In the genomic region with DNA sequence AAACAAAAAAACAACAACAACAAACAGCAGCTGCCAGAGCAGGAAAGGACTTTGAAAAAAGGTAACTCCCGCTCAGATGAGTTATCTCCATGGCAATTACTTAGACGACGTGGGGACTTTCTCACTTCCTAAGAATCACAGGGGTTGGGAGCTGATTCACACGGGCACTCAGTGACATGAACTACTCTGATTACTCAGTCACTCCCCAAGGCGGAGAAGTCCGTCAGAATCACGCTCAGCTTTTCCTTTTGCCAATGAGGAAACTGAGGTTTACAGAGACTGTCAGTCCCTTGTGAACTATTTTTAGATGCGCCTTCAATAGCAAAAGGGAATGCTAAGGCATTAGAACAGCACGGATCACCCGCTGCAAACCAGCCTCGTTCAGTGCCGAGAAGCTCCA, we compare ENCODE assay signal across 9 cellular contexts. TPM values are rescaled to one million over a fixed set of nuclear protein-coding genes. Genes with fewer than 3 reads are reported as not detected.
DNase-seq lines count a peak whose midpoint lies in the region; ATAC-seq and TF ChIP-seq lines count a peak whose summit lies in the region.
"Had no signal": no experiment of that assay in that cellular context is flagged by ENCODE, and none has a peak within 500 bp of the region (broad histone marks: within the 10 kb centered on the region; RNA-seq: fewer than 3 reads in every experiment).

No MANE protein-coding gene starts in this region.

- no peak overlapping the region for H3K9ac ChIP-seq in GM23248

- H3K27me3 ChIP-seq in GM23248 (replicated peaks; ENCODE audit: insufficient read depth) (no peaks in the 10 kb centered on the region), dorsolateral prefrontal cortex (no peaks in the 10 kb centered on the region)

- WGBS in GM23248 (ENCODE audit: low coverage in 1 of 2, low lambda C conversion rate in 2 of 2, missing lambda C conversion rate in 2 of 2), 2 experiments = 6 to 7% methylated on average over 12 of the region's 12 CpGs

- in situ Hi-C loops in GM23248 (cut with MboI) = no loop called here

- no peaks in the 10 kb centered on the region for H3K9me2 ChIP-seq in GM23248 (ENCODE audit: insufficient read depth)

- H3F3A ChIP-seq in GM23248 (ENCODE audit: insufficient read depth) = no peaks in the 10 kb centered on the region

- no peaks in the 10 kb centered on the region for H3K27me3 Mint-ChIP-seq in activated T-helper 17 cell treated with anti-CD3 and anti-CD28 coated beads, Interleukin-2, amount 50 U/mL, for 72 hours

- no peaks in the 10 kb centered on the region for H3K36me3 Mint-ChIP-seq in activated T-helper 17 cell treated with anti-CD3 and anti-CD28 coated beads, Interleukin-2, amount 50 U/mL, for 72 hours (ENCODE audit: low read depth)

- H3K4me3 Mint-ChIP-seq in activated T-helper 17 cell treated with anti-CD3 and anti-CD28 coated beads, Interleukin-2, amount 50 U/mL, for 72 hours = peak overlapping the region; percentile 62

- H3K27ac Mint-ChIP-seq in activated T-helper 17 cell treated with anti-CD3 and anti-CD28 coated beads, Interleukin-2, amount 50 U/mL, for 72 hours = peak overlapping the region; percentile 88

- peak overlapping the region; percentile 25 for H3K4me2 ChIP-seq in GM23248 (ENCODE audit: unreplicated experiment)

- TF ChIP-seq CTCF in AG09309 (IDR thresholded peaks at IDR 0.05; ENCODE audit: control insufficient read depth, insufficient read depth, low read depth, low read length, missing control alignments) (no peak), dorsolateral prefrontal cortex (IDR thresholded peaks at IDR 0.05 in 54 of 56, conservative IDR thresholded peaks at IDR 0.05 in 2 of 56; ENCODE audit: low read depth in 1 of 56, partially characterized antibody in 56 of 56) (no peak)

- no peaks in the 10 kb centered on the region for H3K9me3 ChIP-seq in GM23248 (ENCODE audit: low read depth)

- no peaks in the 10 kb centered on the region for H4K20me1 ChIP-seq in GM23248 (ENCODE audit: insufficient read depth)

- H3K27ac ChIP-seq in GM23248 = no peak overlapping the region
- peak overlapping the region in 9 of 59 donors; percentile 4 to 79 (median 37) for H3K27ac ChIP-seq in dorsolateral prefrontal cortex
- H3K27ac ChIP-seq: coronary artery had no signal

- no peaks in the 10 kb centered on the region for H3K9me3 Mint-ChIP-seq in activated T-helper 17 cell treated with anti-CD3 and anti-CD28 coated beads, Interleukin-2, amount 50 U/mL, for 72 hours

- H3K4me3 ChIP-seq in AG09309 (ENCODE audit: control insufficient read depth, low read depth, low read length) = no peak overlapping the region
- peak overlapping the region; percentile 14 for H3K4me3 ChIP-seq in GM23248
- peak overlapping the region in 1 of 59 donors; percentile 2 for H3K4me3 ChIP-seq in dorsolateral prefrontal cortex
- H3K4me3 ChIP-seq: coronary artery had no signal

- intact Hi-C loops in dorsolateral prefrontal cortex (cut with DNase I) = no loop called here

- H3K79me2 ChIP-seq in GM23248 (ENCODE audit: insufficient read depth) = no peaks in the 10 kb centered on the region

- DNase-seq in AG09309 (ENCODE audit: low read depth) (peak; percentile 13), GM23248 (peak; percentile 83), midbrain (lab: John Stamatoyannopoulos, UW) (peak; percentile 9), dorsolateral prefrontal cortex (no peak), NCI-H2227 treated with DMSO at 0.1 percent for 48 hours (lab: John Stamatoyannopoulos, UW) (no peak)

- no peaks in the 10 kb centered on the region for H3K36me3 ChIP-seq in GM23248 (ENCODE audit: low read depth)

- 0 out of 2 replicates have a peak, but pooled peaks cover 7% of the 10 kb centered on the region for H3K4me1 ChIP-seq in GM23248 (ENCODE audit: insufficient read depth)

- H2AFZ ChIP-seq in GM23248 = peak overlapping the region; percentile 55; the same call in 1 of the 2 replicates

- H3K4me1 Mint-ChIP-seq in activated T-helper 17 cell treated with anti-CD3 and anti-CD28 coated beads, Interleukin-2, amount 50 U/mL, for 72 hours = peaks cover 5% of the 10 kb centered on the region

- peak; percentile 90 for ATAC-seq in activated T-helper 17 cell treated with anti-CD3 and anti-CD28 coated beads, Interleukin-2, amount 50 U/mL, for 72 hours (replicated peaks)
- no peak for ATAC-seq in GM18520 (IDR thresholded peaks at IDR 0.05; ENCODE audit: unreplicated experiment)
- ATAC-seq in GM21447 (IDR thresholded peaks at IDR 0.05; ENCODE audit: unreplicated experiment) = no peak

RNA-seq across cellular contexts. Expression of gene MATK, which starts 32.3 kb away (rescaled TPM):
- total RNA-seq in GM23248 (2014; rRNA removed; shearing (Covaris generic)) = not detected in 2 replicates
- polyA plus RNA-seq in GM23248 (2016; fragmentation: Nextera tagmentation; extraction: Ambion mirVana) = not detected in 2 replicates
- 10 to 100 TPM; 14.8 to 17.1 TPM for total RNA-seq in activated T-helper 17 cell treated with anti-CD3 and anti-CD28 coated beads, Interleukin-2, amount 50 U/mL, for 72 hours
- total RNA-seq in dorsolateral prefrontal cortex = 10 to 100 TPM; 16.3 to 77.5 (median 53.2) TPM

RNA-seq across cellular contexts. Expression of gene RAX2, which starts 46.5 kb away (rescaled TPM):
- not detected in 2 replicates for total RNA-seq in GM23248 (2014; rRNA removed; shearing (Covaris generic))
- not detected in 2 replicates for polyA plus RNA-seq in GM23248 (2016; fragmentation: Nextera tagmentation; extraction: Ambion mirVana)
- total RNA-seq in activated T-helper 17 cell treated with anti-CD3 and anti-CD28 coated beads, Interleukin-2, amount 50 U/mL, for 72 hours = not detected
- 1 to 10 TPM in 5 of 120 experiments, under 1 TPM in 30, not detected in 85; 0.16 to 2.6 (median 0.31) TPM for total RNA-seq in dorsolateral prefrontal cortex

RNA-seq across cellular contexts. Expression of gene ZFR2, which starts 50.4 kb away (rescaled TPM):
- total RNA-seq in GM23248 (2014; rRNA removed; shearing (Covaris generic)) = not detected in 2 replicates
- not detected in 2 replicates for polyA plus RNA-seq in GM23248 (2016; fragmentation: Nextera tagmentation; extraction: Ambion mirVana)
- 1 to 10 TPM in 1 of 2 donors, under 1 TPM in 1; 0.28 to 1.6 TPM for total RNA-seq in activated T-helper 17 cell treated with anti-CD3 and anti-CD28 coated beads, Interleukin-2, amount 50 U/mL, for 72 hours
- 10 to 100 TPM; 10.4 to 56.0 (median 28.2) TPM for total RNA-seq in dorsolateral prefrontal cortex

RNA-seq across cellular contexts. Expression of gene MRPL54, which starts 56.0 kb away (rescaled TPM):
- total RNA-seq in GM23248 (2014; rRNA removed; shearing (Covaris generic)) = 18.5 and 57.9 TPM in 2 replicates
- 73.0 and 74.1 TPM in 2 replicates for polyA plus RNA-seq in GM23248 (2016; fragmentation: Nextera tagmentation; extraction: Ambion mirVana)
- 10 to 100 TPM; 25.5 to 57.2 TPM for total RNA-seq in activated T-helper 17 cell treated with anti-CD3 and anti-CD28 coated beads, Interleukin-2, amount 50 U/mL, for 72 hours
- total RNA-seq in dorsolateral prefrontal cortex = 10 to 100 TPM; 21.6 to 65.1 (median 45.6) TPM

RNA-seq across cellular contexts. Expression of gene APBA3, which starts 57.0 kb away (rescaled TPM):
- total RNA-seq in GM23248 (2014; rRNA removed; shearing (Covaris generic)) = 28.3 and 40.0 TPM in 2 replicates
- polyA plus RNA-seq in GM23248 (2016; fragmentation: Nextera tagmentation; extraction: Ambion mirVana) = 16.9 and 18.9 TPM in 2 replicates
- 10 to 100 TPM; 49.3 to 75.0 TPM for total RNA-seq in activated T-helper 17 cell treated with anti-CD3 and anti-CD28 coated beads, Interleukin-2, amount 50 U/mL, for 72 hours
- 10 to 100 TPM; 12.2 to 49.7 (median 26.9) TPM for total RNA-seq in dorsolateral prefrontal cortex

Comparison
In these comparisons a context has a peak if more than half of its experiments do, and no peak if none do; other contexts are left out.
1. DNase-seq: peak in AG09309 (single experiment), GM23248 (single experiment) and midbrain (single experiment); none in dorsolateral prefrontal cortex (0 of 10) and NCI-H2227 treated with DMSO at 0.1 percent for 48 hours (single experiment).
2. RNA of gene MATK, which starts 32.3 kb away (total RNA-seq): 16.3 to 77.5 TPM in dorsolateral prefrontal cortex and 14.8 to 17.1 TPM in activated T-helper 17 cell treated with anti-CD3 and anti-CD28 coated beads, Interleukin-2, amount 50 U/mL, for 72 hours; not detected in GM23248; every median in the first group is over 10 times any median in the second.
3. RNA of gene ZFR2, which starts 50.4 kb away (total RNA-seq): 10.4 to 56.0 TPM in dorsolateral prefrontal cortex; 0.28 to 1.6 TPM in activated T-helper 17 cell treated with anti-CD3 and anti-CD28 coated beads, Interleukin-2, amount 50 U/mL, for 72 hours and not detected in GM23248; every median in the first group is over 4 times any median in the second.